13 cellular contexts compared by ENCODE assay signal in the genomic region with DNA sequence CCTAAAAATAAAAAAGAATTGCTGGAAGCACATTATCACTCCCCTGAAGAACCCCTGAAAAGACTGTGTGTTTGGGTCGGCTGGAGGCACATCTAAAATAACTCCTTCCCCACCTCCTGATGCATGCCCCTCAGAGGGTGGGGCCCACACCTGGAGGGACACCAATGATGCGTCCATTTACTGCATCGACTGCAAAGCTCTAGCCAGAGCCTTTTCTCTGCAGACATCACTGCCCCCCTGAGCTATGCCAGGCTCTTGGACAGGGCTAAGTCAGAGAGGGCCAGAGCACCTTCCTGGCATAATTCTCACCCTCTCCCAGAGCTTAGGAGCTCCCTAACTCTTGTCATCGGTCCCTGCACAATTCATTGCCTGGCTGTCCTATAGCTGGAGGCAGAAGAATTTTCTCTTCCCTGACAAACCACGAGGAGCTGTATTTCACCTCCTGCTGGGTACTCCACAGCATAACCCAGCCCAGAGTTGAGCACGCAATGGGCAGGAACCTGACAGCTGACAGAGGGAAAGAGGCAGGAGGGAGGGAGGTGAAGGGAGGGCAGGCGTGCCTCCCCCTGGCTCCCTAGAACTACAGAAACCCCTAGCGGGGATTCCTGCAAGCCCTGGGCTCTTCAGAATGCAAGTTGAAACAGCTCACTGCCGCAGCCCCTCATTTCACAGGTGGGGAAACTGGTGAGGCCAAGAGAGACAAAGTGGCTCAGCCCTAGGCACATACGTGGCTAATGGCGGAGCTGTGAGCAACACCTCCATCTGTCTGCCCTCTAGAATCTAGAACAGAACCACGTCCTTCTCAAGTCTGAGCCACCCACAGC. TPM values are rescaled to one million over a fixed set of nuclear protein-coding genes. Genes with fewer than 3 reads are reported as not detected.
DNase-seq lines count a peak whose midpoint lies in the region; ATAC-seq and TF ChIP-seq lines count a peak whose summit lies in the region.
"Had no signal": no experiment of that assay in that cellular context is flagged by ENCODE, and none has a peak within 500 bp of the region (broad histone marks: within the 10 kb centered on the region; RNA-seq: fewer than 3 reads in every experiment).

No MANE protein-coding gene starts in this region.

- H3K36me3 ChIP-seq in breast epithelium = no peaks in the 10 kb centered on the region
- no peaks in the 10 kb centered on the region for H3K36me3 ChIP-seq in ovary
- H3K36me3 ChIP-seq in PC-9 (ENCODE audit: low read depth) = no peaks in the 10 kb centered on the region

- no peak overlapping the region for H3K4me3 Mint-ChIP-seq in natural killer cell
- no peak overlapping the region for H3K4me3 Mint-ChIP-seq in natural killer cell treated with Interleukin-12 subunit alpha and Interleukin-12 subunit beta and Interleukin-15 and Interleukin-18, amount 100 ng/mL, for 72 hours

- CTCF ChIA-PET in PC-9 (lab: Charles Lee) = no interaction called here

- H3K27me3 Mint-ChIP-seq in natural killer cell (ENCODE audit: low read depth in 2 of 2) = no peaks in the 10 kb centered on the region
- H3K27me3 Mint-ChIP-seq in natural killer cell treated with Interleukin-12 subunit alpha and Interleukin-12 subunit beta and Interleukin-15 and Interleukin-18, amount 100 ng/mL, for 72 hours = no peaks in the 10 kb centered on the region

- no peaks in the 10 kb centered on the region for H3K9me2 ChIP-seq in PC-9 (ENCODE audit: insufficient read depth)

- TF ChIP-seq POLR2A in breast epithelium (IDR thresholded peaks at IDR 0.05) = no peak
- TF ChIP-seq POLR2A in ovary (IDR thresholded peaks at IDR 0.05) = no peak

- no peak overlapping the region for H2AFZ ChIP-seq in PC-9
- H2AFZ ChIP-seq: parathyroid adenoma had no signal

- H3K79me2 ChIP-seq in PC-9 (ENCODE audit: low read depth) = no peaks in the 10 kb centered on the region

- no TSS peak for BruUV-seq in PC-9 (replicated peaks; lab: Mats Ljungman, UMichigan)

- POLR2A ChIA-PET in PC-9 (lab: Charles Lee; ENCODE audit: unreplicated experiment) = no interaction called here

- DNase-seq in natural killer cell = peak; percentile 5
- DNase-seq in natural killer cell treated with Interleukin-12 subunit alpha and Interleukin-12 subunit beta and Interleukin-15 and Interleukin-18, amount 100 ng/mL, for 72 hours (ENCODE audit: low spot score) = no peak
- DNase-seq in breast epithelium (ENCODE audit: low spot score in 2 of 2) = peak in 1 of 2 donors; percentile 25
- peak in 3 of 5 donors; percentile 11 to 23 (median 13) for DNase-seq in ovary
- DNase-seq in PC-9 = no peak
- no peak for DNase-seq in NCI-H2171 treated with DMSO at 0.1 percent for 48 hours (lab: John Stamatoyannopoulos, UW)
- DNase-seq: activated naive CD4-positive, alpha-beta T cell treated with Interleukin-2 at 50 U/mL for 16 hours; NCI-H1048; NCI-H524 treated with DMSO at 0.1 percent for 48 hours had no signal

- no peaks in the 10 kb centered on the region for H4K20me1 ChIP-seq in PC-9 (ENCODE audit: insufficient read depth)

- TF ChIP-seq CTCF in natural killer cell (IDR thresholded peaks at IDR 0.05) (no peak), breast epithelium (IDR thresholded peaks at IDR 0.05) (no peak), ovary (IDR thresholded peaks at IDR 0.05) (no peak), PC-9 (conservative IDR thresholded peaks at IDR 0.05) (no peak)

- H3K27ac Mint-ChIP-seq in natural killer cell = no peak overlapping the region
- H3K27ac Mint-ChIP-seq in natural killer cell treated with Interleukin-12 subunit alpha and Interleukin-12 subunit beta and Interleukin-15 and Interleukin-18, amount 100 ng/mL, for 72 hours = no peak overlapping the region

- WGBS in ovary, 3 donors = 85 to 89% (median 85%) methylated on average over 12 of the region's 12 CpGs

- H3K36me3 Mint-ChIP-seq in natural killer cell = no peaks in the 10 kb centered on the region
- H3K36me3 Mint-ChIP-seq in natural killer cell treated with Interleukin-12 subunit alpha and Interleukin-12 subunit beta and Interleukin-15 and Interleukin-18, amount 100 ng/mL, for 72 hours = no peaks in the 10 kb centered on the region

- ATAC-seq in natural killer cell (no peak), GM18870 (IDR thresholded peaks at IDR 0.05; ENCODE audit: unreplicated experiment) (no peak), GM19023 (IDR thresholded peaks at IDR 0.05; ENCODE audit: unreplicated experiment) (no peak)
- ATAC-seq in natural killer cell treated with Interleukin-12 subunit alpha and Interleukin-12 subunit beta and Interleukin-15 and Interleukin-18, amount 100 ng/mL, for 72 hours = no peak
- ATAC-seq: activated CD4-positive, CD25-positive, alpha-beta regulatory T cell treated with anti-CD3 and anti-CD28 coated beads, Interleukin-2, amount 50 U/mL, for 24 hours had no signal

- H3K4me2 ChIP-seq in PC-9 = no peak overlapping the region

- no peaks in the 10 kb centered on the region for H3K9me3 Mint-ChIP-seq in natural killer cell
- H3K9me3 Mint-ChIP-seq in natural killer cell treated with Interleukin-12 subunit alpha and Interleukin-12 subunit beta and Interleukin-15 and Interleukin-18, amount 100 ng/mL, for 72 hours = no peaks in the 10 kb centered on the region

- no peaks in the 10 kb centered on the region for H3K4me1 ChIP-seq in breast epithelium
- peaks cover 14% of the 10 kb centered on the region for H3K4me1 ChIP-seq in ovary (ENCODE audit: insufficient read depth)
- H3K4me1 ChIP-seq in PC-9 (replicated peaks; ENCODE audit: insufficient read depth) = no peaks in the 10 kb centered on the region

- peak overlapping the region; percentile 23 to 57 for H3K27ac ChIP-seq in breast epithelium
- no peak overlapping the region for H3K27ac ChIP-seq in ovary
- no peak overlapping the region for H3K27ac ChIP-seq in PC-9
- H3K27ac ChIP-seq: parathyroid adenoma had no signal

- H3K4me1 Mint-ChIP-seq in natural killer cell = peaks cover 21 to 33% of the 10 kb centered on the region in 2 donors
- peaks cover 0 to 11% of the 10 kb centered on the region in 2 donors for H3K4me1 Mint-ChIP-seq in natural killer cell treated with Interleukin-12 subunit alpha and Interleukin-12 subunit beta and Interleukin-15 and Interleukin-18, amount 100 ng/mL, for 72 hours (ENCODE audit: low read depth in 2 of 2)

- TF ChIP-seq EP300 in ovary (IDR thresholded peaks at IDR 0.05) = no peak

- H3F3A ChIP-seq in PC-9 (ENCODE audit: insufficient read depth, low read depth) = no peaks in the 10 kb centered on the region; the same call in 1 of the 2 replicates

- intact Hi-C loops in natural killer cell (cut with micrococcal nuclease) = no loop called here
- intact Hi-C loops in breast epithelium (cut with DNase I; ENCODE audit: low total_unique reads) = no loop called here
- intact Hi-C loops in ovary (cut with DNase I) = no loop called here
- intact Hi-C loops in PC-9 (cut with micrococcal nuclease; ENCODE audit: unreplicated experiment) = no loop called here

- H3K9me3 ChIP-seq in breast epithelium = no peaks in the 10 kb centered on the region
- H3K9me3 ChIP-seq in ovary = no peaks in the 10 kb centered on the region
- no peaks in the 10 kb centered on the region for H3K9me3 ChIP-seq in PC-9 (ENCODE audit: insufficient read depth, low read depth)

- H3K4me3 ChIP-seq in breast epithelium (no peak overlapping the region), ovary (no peak overlapping the region), PC-9 (no peak overlapping the region)

- H3K27me3 ChIP-seq in breast epithelium = no peaks in the 10 kb centered on the region
- H3K27me3 ChIP-seq in ovary = no peaks in the 10 kb centered on the region
- H3K27me3 ChIP-seq in PC-9 (ENCODE audit: insufficient read depth, low read depth) = no peaks in the 10 kb centered on the region

RNA-seq across cellular contexts. Expression of a gene that starts 46.6 kb away (rescaled TPM):
- 10 to 100 TPM in 2 of 3 donors, 1 to 10 TPM in 1; 8.7 to 13.6 (median 10.2) TPM for total RNA-seq in natural killer cell
- 10 to 100 TPM; 10.5 to 16.2 TPM for total RNA-seq in natural killer cell treated with Interleukin-12 subunit alpha and Interleukin-12 subunit beta and Interleukin-15 and Interleukin-18, amount 100 ng/mL, for 72 hours
- 10 to 100 TPM in 2 of 3 donors, 1 to 10 TPM in 1; 7.2 to 13.0 (median 10.8) TPM for total RNA-seq in breast epithelium
- 10 to 100 TPM in 4 of 7 donors, 1 to 10 TPM in 3; 7.3 to 13.6 (median 10.2) TPM for total RNA-seq in ovary
- 10 to 100 TPM in 1 of 2 donors, 1 to 10 TPM in 1; 5.6 to 10.6 TPM for polyA plus RNA-seq in ovary
- 13.3 and 14.6 TPM in 2 replicates for total RNA-seq in PC-9 (2021)

Comparison
In these comparisons a context has a peak if more than half of its experiments do, and no peak if none do; other contexts are left out.
1. DNase-seq: peak in natural killer cell (single experiment) and ovary (3 of 5); none in natural killer cell treated with Interleukin-12 subunit alpha and Interleukin-12 subunit beta and Interleukin-15 and Interleukin-18, amount 100 ng/mL, for 72 hours (single experiment), PC-9 (0 of 2) and NCI-H2171 treated with DMSO at 0.1 percent for 48 hours (single experiment).
2. H3K27ac ChIP-seq: peak in breast epithelium (2 of 2); none in ovary (0 of 2) and PC-9 (single experiment).